ENCODE assay signal across 7 cellular contexts in the genomic region with DNA sequence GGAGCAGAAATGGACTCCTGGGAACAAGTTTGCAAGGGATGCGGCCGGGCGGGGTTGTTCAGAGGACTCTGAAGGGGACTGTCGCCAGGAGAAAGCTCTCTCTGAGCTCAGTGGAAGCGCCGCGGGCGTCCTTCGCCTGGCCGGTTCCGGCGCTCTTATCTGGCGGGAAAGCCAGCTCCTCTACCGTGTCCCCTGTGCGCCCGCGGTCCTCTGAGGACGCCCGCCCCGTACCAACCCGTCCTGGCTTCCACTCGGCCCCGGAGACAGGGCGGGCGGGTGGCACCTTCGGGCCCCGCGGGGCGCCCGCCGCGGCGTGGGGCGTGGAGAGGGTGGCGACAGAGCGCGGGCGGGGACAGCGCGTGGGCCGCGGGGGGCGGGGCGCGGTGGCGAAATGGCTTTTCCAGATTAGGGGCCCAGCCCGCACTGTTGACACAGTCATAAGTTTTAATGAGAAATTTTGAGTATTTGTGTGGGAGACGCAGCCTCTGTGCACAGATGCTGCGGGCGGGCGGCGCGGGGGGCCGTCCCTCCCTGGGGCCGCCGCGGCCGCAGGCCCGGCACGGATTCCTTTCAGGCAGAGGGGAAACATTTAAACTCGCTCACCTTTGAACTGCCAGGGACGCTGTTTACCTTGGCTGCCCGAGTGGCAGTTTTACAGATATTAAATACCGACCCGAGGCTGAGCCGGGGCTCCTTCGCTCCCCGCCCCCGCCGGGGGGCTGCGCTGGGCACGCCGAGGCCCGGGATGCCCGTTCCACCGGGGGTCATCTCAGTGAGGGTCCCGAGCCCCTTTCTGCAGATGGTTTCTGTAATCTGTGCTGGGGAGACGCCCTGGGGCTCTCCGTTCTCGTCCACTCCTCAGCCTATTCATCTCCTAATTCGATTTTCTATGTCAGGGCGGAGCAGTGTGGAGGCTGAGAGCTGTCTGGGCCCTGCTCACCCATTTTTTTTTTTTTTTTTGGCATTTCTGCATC.
DNase-seq lines count a peak whose midpoint lies in the region; ATAC-seq and TF ChIP-seq lines count a peak whose summit lies in the region.

No MANE protein-coding gene starts in this region.

- H3K27me3 ChIP-seq in HAP-1 (ENCODE audit: low read depth) (peaks cover 4% of the 10 kb centered on the region; the same call in 1 of the 2 replicates), dorsolateral prefrontal cortex (peaks cover 0 to 61% (median 34%) of the 10 kb centered on the region in 45 donors), mucosa of stomach (ENCODE audit: control insufficient read depth, insufficient read depth, low read length) (peaks cover 22% of the 10 kb centered on the region), subcutaneous abdominal adipose tissue (ENCODE audit: control insufficient read depth in 5 of 5, insufficient read depth in 4 of 5, low read length in 5 of 5) (peaks cover 0 to 30% (median 23%) of the 10 kb centered on the region in 5 donors)

- H3K27ac ChIP-seq in dorsolateral prefrontal cortex = peak overlapping the region in 15 of 59 donors; percentile 4 to 77 (median 55)
- H3K27ac ChIP-seq in subcutaneous abdominal adipose tissue (ENCODE audit: low read depth, low read length) = no peak overlapping the region

- DNase-seq in HAP-1 (ENCODE audit: low spot score in 2 of 2) = peak; percentile 38 to 58
- peak; percentile 35 for DNase-seq in RPMI7951 (ENCODE audit: low read depth)
- DNase-seq in dorsolateral prefrontal cortex = peak in 1 of 10 donors; percentile 20
- DNase-seq in AML-193 (lab: John Stamatoyannopoulos, UW) = no peak

- H3K4me3 ChIP-seq in HAP-1 (peak overlapping the region; percentile 14), dorsolateral prefrontal cortex (peak overlapping the region; percentile 31 to 73 (median 56)), mucosa of stomach (ENCODE audit: low read length) (peak overlapping the region; percentile 40), subcutaneous abdominal adipose tissue (ENCODE audit: low read depth in 1 of 5, low read length in 5 of 5) (peak overlapping the region; percentile 57 to 70 (median 66))

- ATAC-seq in GM18867 (IDR thresholded peaks at IDR 0.05; ENCODE audit: unreplicated experiment) = no peak

- in situ Hi-C loops in HAP-1 (cut with MboI; ENCODE audit: low sequenced_read_pairs) = no loop called here

- intact Hi-C loops in dorsolateral prefrontal cortex (cut with DNase I) = no loop called here

- no peaks in the 10 kb centered on the region for H3K36me3 ChIP-seq in HAP-1 (replicated peaks)
- H3K36me3 ChIP-seq in mucosa of stomach (ENCODE audit: control insufficient read depth, insufficient read depth, low read length) = no peaks in the 10 kb centered on the region
- H3K36me3 ChIP-seq in subcutaneous abdominal adipose tissue (ENCODE audit: control insufficient read depth in 5 of 5, insufficient read depth in 5 of 5, low read length in 5 of 5) = no peaks in the 10 kb centered on the region

- no peak for TF ChIP-seq CTCF in dorsolateral prefrontal cortex (IDR thresholded peaks at IDR 0.05 in 54 of 56, conservative IDR thresholded peaks at IDR 0.05 in 2 of 56; ENCODE audit: low read depth in 1 of 56, partially characterized antibody in 56 of 56)

- H3K9ac ChIP-seq in mucosa of stomach (ENCODE audit: low read length) = peak overlapping the region; percentile 62
- H3K9ac ChIP-seq in subcutaneous abdominal adipose tissue (ENCODE audit: low read length in 5 of 5) = peak overlapping the region in 4 of 5 donors; percentile 41 to 64 (median 46)

- no peaks in the 10 kb centered on the region for H3K9me3 ChIP-seq in HAP-1
- H3K9me3 ChIP-seq in mucosa of stomach (ENCODE audit: control insufficient read depth, low read length) = no peaks in the 10 kb centered on the region
- no peaks in the 10 kb centered on the region for H3K9me3 ChIP-seq in subcutaneous abdominal adipose tissue (ENCODE audit: control insufficient read depth in 5 of 5, low read length in 5 of 5)

- H3K4me1 ChIP-seq in HAP-1 = 0 out of 2 replicates have a peak, but pooled peaks cover 2% of the 10 kb centered on the region
- peaks cover 14% of the 10 kb centered on the region for H3K4me1 ChIP-seq in mucosa of stomach (ENCODE audit: control insufficient read depth, insufficient read depth, low read length)
- H3K4me1 ChIP-seq in subcutaneous abdominal adipose tissue (ENCODE audit: control insufficient read depth in 5 of 5, insufficient read depth in 5 of 5, low read length in 5 of 5) = peaks cover 0 to 17% (median 13%) of the 10 kb centered on the region in 5 donors

Comparison
In these comparisons a context has a peak if more than half of its experiments do, and no peak if none do; other contexts are left out.
1. DNase-seq: peak in HAP-1 (2 of 2) and RPMI7951 (single experiment); none in AML-193 (0 of 2).
2. H3K4me3 ChIP-seq: peak in every context shown above with its lines; median percentile 66 in subcutaneous abdominal adipose tissue; 56 in dorsolateral prefrontal cortex; 40 in mucosa of stomach; 14 in HAP-1.